In the genomic region with DNA sequence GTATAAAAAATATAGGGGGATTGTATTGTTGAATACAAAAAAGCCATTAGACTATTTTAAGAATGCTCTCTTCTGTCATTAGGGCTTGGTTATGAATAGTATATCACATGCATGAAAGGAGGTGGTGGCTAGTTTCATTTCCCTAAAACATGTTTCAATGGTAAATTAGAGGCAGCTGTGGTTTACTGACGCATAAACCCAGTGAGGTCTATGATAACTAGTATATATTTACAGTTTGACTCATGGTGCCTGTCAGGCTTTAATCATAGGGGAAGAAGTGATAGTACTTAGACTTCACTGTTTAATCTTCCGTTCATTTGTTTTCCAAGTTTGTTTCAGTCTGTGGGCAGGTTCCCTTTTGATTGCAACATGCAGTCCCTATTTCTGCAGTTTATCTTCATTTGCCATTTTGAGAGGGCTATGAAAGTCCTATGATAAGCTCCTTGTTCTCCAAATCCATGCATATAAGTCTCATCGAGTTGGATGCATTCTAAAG, we compare ENCODE assay signal across 1 cellular context.
A peak's percentile ranks its signal among the peaks of the same experiment; 100 is the strongest.
TF ChIP-seq lines count a peak whose summit lies in the region.

No MANE protein-coding gene starts in this region.

TF ChIP-seq in HEK293, 187 proteins besides CTCF, POLR2A, EP300 and RAD21 (continued from another document and continues in another):
- TF ChIP-seq, protein P1, sequence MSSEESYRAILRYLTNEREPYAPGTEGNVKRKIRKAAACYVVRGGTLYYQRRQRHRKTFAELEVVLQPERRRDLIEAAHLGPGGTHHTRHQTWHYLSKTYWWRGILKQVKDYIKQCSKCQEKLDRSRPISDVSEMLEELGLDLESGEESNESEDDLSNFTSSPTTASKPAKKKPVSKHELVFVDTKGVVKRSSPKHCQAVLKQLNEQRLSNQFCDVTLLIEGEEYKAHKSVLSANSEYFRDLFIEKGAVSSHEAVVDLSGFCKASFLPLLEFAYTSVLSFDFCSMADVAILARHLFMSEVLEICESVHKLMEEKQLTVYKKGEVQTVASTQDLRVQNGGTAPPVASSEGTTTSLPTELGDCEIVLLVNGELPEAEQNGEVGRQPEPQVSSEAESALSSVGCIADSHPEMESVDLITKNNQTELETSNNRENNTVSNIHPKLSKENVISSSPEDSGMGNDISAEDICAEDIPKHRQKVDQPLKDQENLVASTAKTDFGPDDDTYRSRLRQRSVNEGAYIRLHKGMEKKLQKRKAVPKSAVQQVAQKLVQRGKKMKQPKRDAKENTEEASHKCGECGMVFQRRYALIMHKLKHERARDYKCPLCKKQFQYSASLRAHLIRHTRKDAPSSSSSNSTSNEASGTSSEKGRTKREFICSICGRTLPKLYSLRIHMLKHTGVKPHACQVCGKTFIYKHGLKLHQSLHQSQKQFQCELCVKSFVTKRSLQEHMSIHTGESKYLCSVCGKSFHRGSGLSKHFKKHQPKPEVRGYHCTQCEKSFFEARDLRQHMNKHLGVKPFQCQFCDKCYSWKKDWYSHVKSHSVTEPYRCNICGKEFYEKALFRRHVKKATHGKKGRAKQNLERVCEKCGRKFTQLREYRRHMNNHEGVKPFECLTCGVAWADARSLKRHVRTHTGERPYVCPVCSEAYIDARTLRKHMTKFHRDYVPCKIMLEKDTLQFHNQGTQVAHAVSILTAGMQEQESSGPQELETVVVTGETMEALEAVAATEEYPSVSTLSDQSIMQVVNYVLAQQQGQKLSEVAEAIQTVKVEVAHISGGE (tag by site-specific recombination; conservative IDR thresholded peaks at IDR 0.05; ENCODE audit: low read depth): no peak
- no peak for TF ChIP-seq ZNF621 (tag by site-specific recombination; IDR thresholded peaks at IDR 0.05)
- TF ChIP-seq REPIN1 (tag by site-specific recombination; IDR thresholded peaks at IDR 0.05; ENCODE audit: low read depth): no peak
- no peak for TF ChIP-seq ZNF548 (tag by site-specific recombination; IDR thresholded peaks at IDR 0.05)
- TF ChIP-seq ZSCAN30 (tag by site-specific recombination; IDR thresholded peaks at IDR 0.05): no peak
- no peak for TF ChIP-seq EGR2 (tag by site-specific recombination; IDR thresholded peaks at IDR 0.05; ENCODE audit: low read depth)
- peak; percentile 77 for TF ChIP-seq SCRT2 (tag by site-specific recombination; IDR thresholded peaks at IDR 0.05)
- TF ChIP-seq, protein P2, sequence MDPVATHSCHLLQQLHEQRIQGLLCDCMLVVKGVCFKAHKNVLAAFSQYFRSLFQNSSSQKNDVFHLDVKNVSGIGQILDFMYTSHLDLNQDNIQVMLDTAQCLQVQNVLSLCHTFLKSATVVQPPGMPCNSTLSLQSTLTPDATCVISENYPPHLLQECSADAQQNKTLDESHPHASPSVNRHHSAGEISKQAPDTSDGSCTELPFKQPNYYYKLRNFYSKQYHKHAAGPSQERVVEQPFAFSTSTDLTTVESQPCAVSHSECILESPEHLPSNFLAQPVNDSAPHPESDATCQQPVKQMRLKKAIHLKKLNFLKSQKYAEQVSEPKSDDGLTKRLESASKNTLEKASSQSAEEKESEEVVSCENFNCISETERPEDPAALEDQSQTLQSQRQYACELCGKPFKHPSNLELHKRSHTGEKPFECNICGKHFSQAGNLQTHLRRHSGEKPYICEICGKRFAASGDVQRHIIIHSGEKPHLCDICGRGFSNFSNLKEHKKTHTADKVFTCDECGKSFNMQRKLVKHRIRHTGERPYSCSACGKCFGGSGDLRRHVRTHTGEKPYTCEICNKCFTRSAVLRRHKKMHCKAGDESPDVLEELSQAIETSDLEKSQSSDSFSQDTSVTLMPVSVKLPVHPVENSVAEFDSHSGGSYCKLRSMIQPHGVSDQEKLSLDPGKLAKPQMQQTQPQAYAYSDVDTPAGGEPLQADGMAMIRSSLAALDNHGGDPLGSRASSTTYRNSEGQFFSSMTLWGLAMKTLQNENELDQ (tag by site-specific recombination; IDR thresholded peaks at IDR 0.05; ENCODE audit: low read depth): no peak
- TF ChIP-seq ZNF311 (tag by site-specific recombination; IDR thresholded peaks at IDR 0.05; ENCODE audit: borderline replicate concordance): no peak
- TF ChIP-seq ZFHX2 (tag by site-specific recombination; conservative IDR thresholded peaks at IDR 0.05): no peak
- TF ChIP-seq ZNF37A (tag by site-specific recombination; IDR thresholded peaks at IDR 0.05): no peak
- TF ChIP-seq ZNF747 (tag by site-specific recombination; IDR thresholded peaks at IDR 0.05): no peak
- TF ChIP-seq SCRT1 (tag by site-specific recombination; IDR thresholded peaks at IDR 0.05; ENCODE audit: borderline replicate concordance): no peak
- TF ChIP-seq ZNF366 (tag by site-specific recombination; conservative IDR thresholded peaks at IDR 0.05): 0 out of 2 replicates have a peak, but pooled peaks have one; percentile 37
- no peak for TF ChIP-seq SETDB1 (IDR thresholded peaks at IDR 0.05; ENCODE audit: insufficient read length, low read length)
- TF ChIP-seq ZNF426 (tag by site-specific recombination; IDR thresholded peaks at IDR 0.05): no peak
- TF ChIP-seq, protein P3, sequence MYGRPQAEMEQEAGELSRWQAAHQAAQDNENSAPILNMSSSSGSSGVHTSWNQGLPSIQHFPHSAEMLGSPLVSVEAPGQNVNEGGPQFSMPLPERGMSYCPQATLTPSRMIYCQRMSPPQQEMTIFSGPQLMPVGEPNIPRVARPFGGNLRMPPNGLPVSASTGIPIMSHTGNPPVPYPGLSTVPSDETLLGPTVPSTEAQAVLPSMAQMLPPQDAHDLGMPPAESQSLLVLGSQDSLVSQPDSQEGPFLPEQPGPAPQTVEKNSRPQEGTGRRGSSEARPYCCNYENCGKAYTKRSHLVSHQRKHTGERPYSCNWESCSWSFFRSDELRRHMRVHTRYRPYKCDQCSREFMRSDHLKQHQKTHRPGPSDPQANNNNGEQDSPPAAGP (tag by site-specific recombination; IDR thresholded peaks at IDR 0.05): peak; percentile 20; the same call in 1 of the 2 replicates
- TF ChIP-seq ZNF530 (tag by site-specific recombination; IDR thresholded peaks at IDR 0.05; ENCODE audit: low read depth): no peak
- no peak for TF ChIP-seq ZBTB1 (tag by site-specific recombination; IDR thresholded peaks at IDR 0.05)
- peak; percentile 83 for TF ChIP-seq ZNF629 (tag by site-specific recombination; IDR thresholded peaks at IDR 0.05)
- no peak for TF ChIP-seq ZNF302 (tag by site-specific recombination; IDR thresholded peaks at IDR 0.05; ENCODE audit: low read depth)
- no peak for TF ChIP-seq KLF7 (tag by site-specific recombination; IDR thresholded peaks at IDR 0.05; ENCODE audit: borderline replicate concordance)
- TF ChIP-seq ZNF626 (tag by site-specific recombination; IDR thresholded peaks at IDR 0.05): no peak
- no peak for TF ChIP-seq ZNF76 (tag by site-specific recombination; IDR thresholded peaks at IDR 0.05; ENCODE audit: borderline replicate concordance, low read depth)
- TF ChIP-seq ZNF560 (tag by site-specific recombination; IDR thresholded peaks at IDR 0.05; ENCODE audit: borderline replicate concordance): no peak
- TF ChIP-seq ZNF843 (tag by site-specific recombination; IDR thresholded peaks at IDR 0.05): peak; percentile 51; the same call in 1 of the 2 replicates
- peak; percentile 84 for TF ChIP-seq ZEB2 (tag by site-specific recombination; IDR thresholded peaks at IDR 0.05)
- TF ChIP-seq GLIS2 (tag by site-specific recombination; IDR thresholded peaks at IDR 0.05): no peak
- TF ChIP-seq ZNF324 (tag by site-specific recombination; IDR thresholded peaks at IDR 0.05): no peak
- TF ChIP-seq, protein P4, sequence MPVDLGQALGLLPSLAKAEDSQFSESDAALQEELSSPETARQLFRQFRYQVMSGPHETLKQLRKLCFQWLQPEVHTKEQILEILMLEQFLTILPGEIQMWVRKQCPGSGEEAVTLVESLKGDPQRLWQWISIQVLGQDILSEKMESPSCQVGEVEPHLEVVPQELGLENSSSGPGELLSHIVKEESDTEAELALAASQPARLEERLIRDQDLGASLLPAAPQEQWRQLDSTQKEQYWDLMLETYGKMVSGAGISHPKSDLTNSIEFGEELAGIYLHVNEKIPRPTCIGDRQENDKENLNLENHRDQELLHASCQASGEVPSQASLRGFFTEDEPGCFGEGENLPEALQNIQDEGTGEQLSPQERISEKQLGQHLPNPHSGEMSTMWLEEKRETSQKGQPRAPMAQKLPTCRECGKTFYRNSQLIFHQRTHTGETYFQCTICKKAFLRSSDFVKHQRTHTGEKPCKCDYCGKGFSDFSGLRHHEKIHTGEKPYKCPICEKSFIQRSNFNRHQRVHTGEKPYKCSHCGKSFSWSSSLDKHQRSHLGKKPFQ (tag by site-specific recombination; IDR thresholded peaks at IDR 0.05): no peak
- TF ChIP-seq ZNF184 (tag by site-specific recombination; IDR thresholded peaks at IDR 0.05): 0 out of 2 replicates have a peak, but pooled peaks have one; percentile 62
- TF ChIP-seq, protein P5, sequence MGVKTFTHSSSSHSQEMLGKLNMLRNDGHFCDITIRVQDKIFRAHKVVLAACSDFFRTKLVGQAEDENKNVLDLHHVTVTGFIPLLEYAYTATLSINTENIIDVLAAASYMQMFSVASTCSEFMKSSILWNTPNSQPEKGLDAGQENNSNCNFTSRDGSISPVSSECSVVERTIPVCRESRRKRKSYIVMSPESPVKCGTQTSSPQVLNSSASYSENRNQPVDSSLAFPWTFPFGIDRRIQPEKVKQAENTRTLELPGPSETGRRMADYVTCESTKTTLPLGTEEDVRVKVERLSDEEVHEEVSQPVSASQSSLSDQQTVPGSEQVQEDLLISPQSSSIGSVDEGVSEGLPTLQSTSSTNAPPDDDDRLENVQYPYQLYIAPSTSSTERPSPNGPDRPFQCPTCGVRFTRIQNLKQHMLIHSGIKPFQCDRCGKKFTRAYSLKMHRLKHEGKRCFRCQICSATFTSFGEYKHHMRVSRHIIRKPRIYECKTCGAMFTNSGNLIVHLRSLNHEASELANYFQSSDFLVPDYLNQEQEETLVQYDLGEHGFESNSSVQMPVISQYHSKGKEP (tag by site-specific recombination; IDR thresholded peaks at IDR 0.05): 0 out of 2 replicates have a peak, but pooled peaks have one; percentile 56
- peak; percentile 96 for TF ChIP-seq ZNF24 (tag by site-specific recombination; IDR thresholded peaks at IDR 0.05)
- no peak for TF ChIP-seq ZNF133 (tag by site-specific recombination; IDR thresholded peaks at IDR 0.05)
- TF ChIP-seq, protein P6, sequence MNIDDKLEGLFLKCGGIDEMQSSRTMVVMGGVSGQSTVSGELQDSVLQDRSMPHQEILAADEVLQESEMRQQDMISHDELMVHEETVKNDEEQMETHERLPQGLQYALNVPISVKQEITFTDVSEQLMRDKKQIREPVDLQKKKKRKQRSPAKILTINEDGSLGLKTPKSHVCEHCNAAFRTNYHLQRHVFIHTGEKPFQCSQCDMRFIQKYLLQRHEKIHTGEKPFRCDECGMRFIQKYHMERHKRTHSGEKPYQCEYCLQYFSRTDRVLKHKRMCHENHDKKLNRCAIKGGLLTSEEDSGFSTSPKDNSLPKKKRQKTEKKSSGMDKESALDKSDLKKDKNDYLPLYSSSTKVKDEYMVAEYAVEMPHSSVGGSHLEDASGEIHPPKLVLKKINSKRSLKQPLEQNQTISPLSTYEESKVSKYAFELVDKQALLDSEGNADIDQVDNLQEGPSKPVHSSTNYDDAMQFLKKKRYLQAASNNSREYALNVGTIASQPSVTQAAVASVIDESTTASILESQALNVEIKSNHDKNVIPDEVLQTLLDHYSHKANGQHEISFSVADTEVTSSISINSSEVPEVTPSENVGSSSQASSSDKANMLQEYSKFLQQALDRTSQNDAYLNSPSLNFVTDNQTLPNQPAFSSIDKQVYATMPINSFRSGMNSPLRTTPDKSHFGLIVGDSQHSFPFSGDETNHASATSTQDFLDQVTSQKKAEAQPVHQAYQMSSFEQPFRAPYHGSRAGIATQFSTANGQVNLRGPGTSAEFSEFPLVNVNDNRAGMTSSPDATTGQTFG (tag by site-specific recombination; IDR thresholded peaks at IDR 0.05; ENCODE audit: borderline replicate concordance): no peak
- no peak for TF ChIP-seq ZNF350 (tag by site-specific recombination; IDR thresholded peaks at IDR 0.05)
- no peak for TF ChIP-seq ZFP41 (tag by site-specific recombination; IDR thresholded peaks at IDR 0.05; ENCODE audit: borderline replicate concordance)
- no peak for TF ChIP-seq ZNF558 (tag by site-specific recombination; IDR thresholded peaks at IDR 0.05)
- TF ChIP-seq HOXA7 (CRISPR knock-in tag; IDR thresholded peaks at IDR 0.05; ENCODE audit: borderline replicate concordance): no peak
- no peak for TF ChIP-seq BCL11A (tag by site-specific recombination; IDR thresholded peaks at IDR 0.05; ENCODE audit: low read depth)
- no peak for TF ChIP-seq ZNF529 (tag by site-specific recombination; IDR thresholded peaks at IDR 0.05; ENCODE audit: insufficient replicate concordance)
- no peak for TF ChIP-seq ZNF221 (tag by site-specific recombination; IDR thresholded peaks at IDR 0.05; ENCODE audit: borderline replicate concordance)
- TF ChIP-seq, protein P7, sequence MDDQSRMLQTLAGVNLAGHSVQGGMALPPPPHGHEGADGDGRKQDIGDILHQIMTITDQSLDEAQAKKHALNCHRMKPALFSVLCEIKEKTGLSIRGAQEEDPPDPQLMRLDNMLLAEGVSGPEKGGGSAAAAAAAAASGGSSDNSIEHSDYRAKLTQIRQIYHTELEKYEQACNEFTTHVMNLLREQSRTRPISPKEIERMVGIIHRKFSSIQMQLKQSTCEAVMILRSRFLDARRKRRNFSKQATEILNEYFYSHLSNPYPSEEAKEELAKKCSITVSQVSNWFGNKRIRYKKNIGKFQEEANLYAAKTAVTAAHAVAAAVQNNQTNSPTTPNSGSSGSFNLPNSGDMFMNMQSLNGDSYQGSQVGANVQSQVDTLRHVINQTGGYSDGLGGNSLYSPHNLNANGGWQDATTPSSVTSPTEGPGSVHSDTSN (CRISPR knock-in tag; IDR thresholded peaks at IDR 0.05): no peak
- TF ChIP-seq ZSCAN23 (tag by site-specific recombination; IDR thresholded peaks at IDR 0.05): no peak
- no peak for TF ChIP-seq ZNF138 (tag by site-specific recombination; IDR thresholded peaks at IDR 0.05; ENCODE audit: borderline replicate concordance)
- no peak for TF ChIP-seq ZNF266 (tag by site-specific recombination; IDR thresholded peaks at IDR 0.05; ENCODE audit: low read depth)
- no peak for TF ChIP-seq ZNF521 (tag by site-specific recombination; IDR thresholded peaks at IDR 0.05)
- no peak for TF ChIP-seq KLF9 (tag by site-specific recombination; IDR thresholded peaks at IDR 0.05; ENCODE audit: low read depth)
- no peak for TF ChIP-seq KLF8 (tag by site-specific recombination; IDR thresholded peaks at IDR 0.05)
- peak; percentile 66 for TF ChIP-seq WT1 (tag by site-specific recombination; IDR thresholded peaks at IDR 0.05)
- no peak for TF ChIP-seq YY1 (tag by site-specific recombination; IDR thresholded peaks at IDR 0.05)
- TF ChIP-seq ZNF768 (tag by site-specific recombination; IDR thresholded peaks at IDR 0.05): no peak
- TF ChIP-seq, protein P8, sequence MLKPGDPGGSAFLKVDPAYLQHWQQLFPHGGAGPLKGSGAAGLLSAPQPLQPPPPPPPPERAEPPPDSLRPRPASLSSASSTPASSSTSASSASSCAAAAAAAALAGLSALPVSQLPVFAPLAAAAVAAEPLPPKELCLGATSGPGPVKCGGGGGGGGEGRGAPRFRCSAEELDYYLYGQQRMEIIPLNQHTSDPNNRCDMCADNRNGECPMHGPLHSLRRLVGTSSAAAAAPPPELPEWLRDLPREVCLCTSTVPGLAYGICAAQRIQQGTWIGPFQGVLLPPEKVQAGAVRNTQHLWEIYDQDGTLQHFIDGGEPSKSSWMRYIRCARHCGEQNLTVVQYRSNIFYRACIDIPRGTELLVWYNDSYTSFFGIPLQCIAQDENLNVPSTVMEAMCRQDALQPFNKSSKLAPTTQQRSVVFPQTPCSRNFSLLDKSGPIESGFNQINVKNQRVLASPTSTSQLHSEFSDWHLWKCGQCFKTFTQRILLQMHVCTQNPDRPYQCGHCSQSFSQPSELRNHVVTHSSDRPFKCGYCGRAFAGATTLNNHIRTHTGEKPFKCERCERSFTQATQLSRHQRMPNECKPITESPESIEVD (tag by site-specific recombination; IDR thresholded peaks at IDR 0.05): peak; percentile 70
- TF ChIP-seq ZNF391 (tag by site-specific recombination; IDR thresholded peaks at IDR 0.05; ENCODE audit: borderline replicate concordance, low read depth): no peak
